Comparison of ENCODE assay signal across 3 cellular contexts in genomic region chr7:104228442-104228841, GRCh38.
"Had no signal": no experiment of that assay in that cellular context is flagged by ENCODE, and none has a peak within 500 bp of the region (broad histone marks: within the 10 kb centered on the region; RNA-seq: fewer than 3 reads in every experiment).

No MANE protein-coding gene starts in this region.

- H3K4me3 ChIP-seq: GM12878 had no signal

- DNase-seq: GDM1, GF-D8 had no signal

- ATAC-seq: GM12878 had no signal
